Comparison of ENCODE assay signal across 9 cellular contexts in genomic region chr2:209579236-209579749, GRCh38.
A peak's percentile ranks its signal among the peaks of the same experiment; 100 is the strongest.
DNase-seq lines count a peak whose midpoint lies in the region; ATAC-seq and TF ChIP-seq lines count a peak whose summit lies in the region.
"Had no signal": no experiment of that assay in that cellular context is flagged by ENCODE, and none has a peak within 500 bp of the region (broad histone marks: within the 10 kb centered on the region; RNA-seq: fewer than 3 reads in every experiment).

No MANE protein-coding gene starts in this region.

- H3K4me3 ChIP-seq in mesenchymal stem cell (ENCODE audit: insufficient read depth in 1 of 2, low read depth in 1 of 2, low read length in 2 of 2) (peak overlapping the region in 1 of 2 experiments; percentile 73), esophagus squamous epithelium (peak overlapping the region in 1 of 4 donors; percentile 24)

- TF ChIP-seq CTCF in brain (conservative IDR thresholded peaks at IDR 0.05) (no peak), esophagus squamous epithelium (IDR thresholded peaks at IDR 0.05) (no peak), Calu3 (IDR thresholded peaks at IDR 0.05; ENCODE audit: unreplicated experiment) (no peak)

- H3K4me1 Mint-ChIP-seq in brain = peaks cover 70% of the 10 kb centered on the region
- no peaks in the 10 kb centered on the region for H3K4me1 Mint-ChIP-seq in Calu3 (ENCODE audit: low read depth, unreplicated experiment)

- no peak overlapping the region for H2BK120ac ChIP-seq in mesenchymal stem cell (ENCODE audit: low read depth, low read length)

- H3K4me2 ChIP-seq in mesenchymal stem cell (ENCODE audit: low read length, poor library complexity, severe bottlenecking) = peak overlapping the region; percentile 78

- no peak for TF ChIP-seq POLR2A in esophagus squamous epithelium (IDR thresholded peaks at IDR 0.05)

- intact Hi-C loops in esophagus squamous epithelium (cut with DNase I) (loop anchor here (10.0 kb wide), 1 partner anchor 244 kb away; no protein-coding TSS in a partner anchor), Calu3 (cut with micrococcal nuclease; ENCODE audit: unreplicated experiment) (loop anchor here (5.0 kb wide), 1 partner anchor 383 kb away; no protein-coding TSS in a partner anchor)

- H3K23ac ChIP-seq in mesenchymal stem cell (ENCODE audit: low read length in 2 of 2) = no peak overlapping the region

- no peaks in the 10 kb centered on the region for H3K79me1 ChIP-seq in mesenchymal stem cell (replicated peaks; ENCODE audit: low read length, poor library complexity, severe bottlenecking)

- H2AFZ ChIP-seq in mesenchymal stem cell (ENCODE audit: low read depth, low read length) = no peak overlapping the region

- H3K27ac ChIP-seq in mesenchymal stem cell (ENCODE audit: low read length, poor library complexity, severe bottlenecking) = no peak overlapping the region
- no peak overlapping the region for H3K27ac ChIP-seq in esophagus squamous epithelium
- H3K27ac ChIP-seq: epithelial cell of prostate had no signal

- H3K9me3 ChIP-seq in mesenchymal stem cell (ENCODE audit: control insufficient read depth, low read length) (no peaks in the 10 kb centered on the region), esophagus squamous epithelium (no peaks in the 10 kb centered on the region)

- H3K9ac ChIP-seq in mesenchymal stem cell (ENCODE audit: low read length) = peak overlapping the region; percentile 48

- ATAC-seq in HG02938 (IDR thresholded peaks at IDR 0.05; ENCODE audit: unreplicated experiment) (no peak), HG02884 (IDR thresholded peaks at IDR 0.05; ENCODE audit: unreplicated experiment) (no peak)

- H3K27me3 Mint-ChIP-seq in brain = peaks cover 7% of the 10 kb centered on the region
- no peaks in the 10 kb centered on the region for H3K27me3 Mint-ChIP-seq in Calu3 (ENCODE audit: unreplicated experiment)

- no peak overlapping the region for H2BK5ac ChIP-seq in mesenchymal stem cell (ENCODE audit: low read depth, low read length, poor library complexity, severe bottlenecking)

- H3K14ac ChIP-seq in mesenchymal stem cell (ENCODE audit: low read length in 2 of 2) = no peak overlapping the region

- no peaks in the 10 kb centered on the region for H3K36me3 ChIP-seq in mesenchymal stem cell (ENCODE audit: control insufficient read depth in 1 of 2, insufficient read depth in 2 of 2, low read depth in 1 of 2, low read length in 2 of 2)
- H3K36me3 ChIP-seq in esophagus squamous epithelium = no peaks in the 10 kb centered on the region

- BruUV-seq in Calu3 (replicated peaks; lab: Mats Ljungman, UMichigan) = no TSS peak

- H3K36me3 Mint-ChIP-seq in brain (peaks cover 12% of the 10 kb centered on the region), Calu3 (ENCODE audit: insufficient read depth, unreplicated experiment) (no peaks in the 10 kb centered on the region)

- H3K27me3 ChIP-seq in mesenchymal stem cell (ENCODE audit: control insufficient read depth in 1 of 2, insufficient read depth in 1 of 2, low read length in 2 of 2) = no peaks in the 10 kb centered on the region
- H3K27me3 ChIP-seq in esophagus squamous epithelium = no peaks in the 10 kb centered on the region

- no peak overlapping the region for H3K18ac ChIP-seq in mesenchymal stem cell (ENCODE audit: low read depth in 1 of 2, low read length in 2 of 2)

- CTCF ChIA-PET in Calu3 (lab: Charles Lee) = interaction anchor here (0.7 kb wide), 1 partner anchor 22 kb away, joined by 3 read pairs; no protein-coding TSS in a partner anchor

- H3K4ac ChIP-seq in mesenchymal stem cell (ENCODE audit: low read depth in 1 of 2, low read length in 2 of 2) = no peak overlapping the region

- no peak overlapping the region for H2BK12ac ChIP-seq in mesenchymal stem cell (ENCODE audit: low read length in 2 of 2)

- peaks cover 2% of the 10 kb centered on the region for H3K4me1 ChIP-seq in mesenchymal stem cell (ENCODE audit: control insufficient read depth, insufficient read depth, low read depth, low read length)
- H3K4me1 ChIP-seq in esophagus squamous epithelium = no peaks in the 10 kb centered on the region

- H2BK15ac ChIP-seq in mesenchymal stem cell (ENCODE audit: low read depth, poor library complexity, severe bottlenecking) = no peak overlapping the region

- H2AK5ac ChIP-seq in mesenchymal stem cell (ENCODE audit: low read length, severe bottlenecking) = no peak overlapping the region

- H3K9me3 Mint-ChIP-seq in brain = peaks cover 0 to 4% (median 0%) of the 10 kb centered on the region in 5 experiments
- no peaks in the 10 kb centered on the region for H3K9me3 Mint-ChIP-seq in Calu3 (ENCODE audit: low read depth, unreplicated experiment)

- no peak overlapping the region for H4K8ac ChIP-seq in mesenchymal stem cell (ENCODE audit: low read length)

- DNase-seq in DMS153 (lab: John Stamatoyannopoulos, UW) (peak; percentile 49), NCI-H187 treated with DMSO at 0.1 percent for 48 hours (lab: John Stamatoyannopoulos, UW) (peak; percentile 13), mesenchymal stem cell (no peak), esophagus squamous epithelium (lab: John Stamatoyannopoulos, UW) (no peak), Calu3 (no peak)

- WGBS in mesenchymal stem cell = 70% methylated on average over 17 of the region's 17 CpGs
- WGBS in esophagus squamous epithelium, 2 donors = 46 to 55% methylated on average over 16 to 17 of the region's 17 CpGs

- H3K27ac Mint-ChIP-seq in brain (peak overlapping the region; percentile 93 to 100 (median 99)), Calu3 (ENCODE audit: unreplicated experiment) (no peak overlapping the region)

- peak overlapping the region; percentile 87 to 95 (median 89) for H3K4me3 Mint-ChIP-seq in brain
- H3K4me3 Mint-ChIP-seq in Calu3 (ENCODE audit: low read depth, unreplicated experiment) = no peak overlapping the region

- no peak overlapping the region for H4K91ac ChIP-seq in mesenchymal stem cell (ENCODE audit: low read length)

Comparison
In these comparisons a context has a peak if more than half of its experiments do, and no peak if none do; other contexts are left out.
1. DNase-seq: peak in DMS153 (single experiment) and NCI-H187 treated with DMSO at 0.1 percent for 48 hours (single experiment); none in mesenchymal stem cell (single experiment), esophagus squamous epithelium (single experiment) and Calu3 (single experiment).